In the genomic region with DNA sequence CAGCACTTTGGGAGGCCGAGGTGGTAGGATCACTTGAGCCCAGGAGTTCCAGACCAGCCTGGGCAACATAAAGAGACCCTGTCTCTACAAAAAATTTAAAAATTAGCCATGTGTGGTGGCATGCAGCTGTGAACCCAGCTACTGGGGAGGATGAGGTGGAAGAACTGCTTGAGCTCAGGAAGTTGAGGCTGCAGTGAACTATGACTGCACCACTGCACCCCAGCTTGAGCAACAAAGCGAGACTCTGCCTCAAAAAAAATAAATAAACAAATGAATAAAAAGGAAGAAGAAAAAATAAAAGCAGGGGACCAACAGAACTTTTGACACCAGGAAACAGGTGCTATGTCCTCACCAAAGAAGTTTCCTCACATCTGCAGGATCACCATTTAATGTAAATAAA, we compare ENCODE assay signal across 20 cellular contexts. TPM values are rescaled to one million over a fixed set of nuclear protein-coding genes. Genes with fewer than 3 reads are reported as not detected.
DNase-seq lines count a peak whose midpoint lies in the region; ATAC-seq, FAIRE-seq and TF ChIP-seq lines count a peak whose summit lies in the region.
"Had no signal": no experiment of that assay in that cellular context is flagged by ENCODE, and none has a peak within 500 bp of the region (broad histone marks: within the 10 kb centered on the region; RNA-seq: fewer than 3 reads in every experiment).

No MANE protein-coding gene starts in this region.

- no peak for TF ChIP-seq CTCF in GM12878 (IDR thresholded peaks at IDR 0.05 in 2 of 3, conservative IDR thresholded peaks at IDR 0.05 in 1 of 3; ENCODE audit: control insufficient read depth in 2 of 3, extremely low read depth in 1 of 3, insufficient read depth in 1 of 3, low read depth in 3 of 3, low read length in 3 of 3)

- ATAC-seq in GM12878: no peak

- H3K27me3 ChIP-seq in GM12878 (replicated peaks in 1 of 2; ENCODE audit: control insufficient read depth in 2 of 2, insufficient read depth in 2 of 2, low read length in 1 of 2): no peaks in the 10 kb centered on the region

- H3K4me1 ChIP-seq in GM12878 (ENCODE audit: control insufficient read depth, insufficient read depth, low read length): no peaks in the 10 kb centered on the region

- H2AFZ ChIP-seq in GM12878 (ENCODE audit: control insufficient read depth, low read depth, low read length): no peak overlapping the region

- H3K4me3 Mint-ChIP-seq in T-helper 1 cell treated with Interleukin-12 subunit alpha and Interleukin-12 subunit beta and Interleukin-4 antibody, amounts not matched to agents 30 μg/mL and 1 μg/mL, for 36 hours: no peak overlapping the region
- peak overlapping the region; percentile 34 to 61 (median 56) for H3K4me3 Mint-ChIP-seq in IgD-negative memory B cell
- H3K4me3 Mint-ChIP-seq in T-helper 2 cell treated with Interferon-gamma antibody and Interleukin-4, amounts not matched to agents 5 μg/mL and 100 μg/mL, for 36 hours: no peak overlapping the region
- H3K4me3 Mint-ChIP-seq: CD14-positive monocyte, HFFc6 had no signal

- H3K9me3 ChIP-seq in GM12878 (replicated peaks; ENCODE audit: control insufficient read depth, insufficient read depth, low read length): no peaks in the 10 kb centered on the region
- H3K9me3 ChIP-seq: Caco-2 had no signal

- H3K79me2 ChIP-seq in GM12878 (ENCODE audit: control insufficient read depth, insufficient read depth, low read length): no peaks in the 10 kb centered on the region

- TF ChIP-seq EP300 in GM12878 (IDR thresholded peaks at IDR 0.05; ENCODE audit: borderline replicate concordance in 1 of 2, control insufficient read depth in 1 of 2, low read depth in 2 of 2, low read length in 2 of 2): no peak

- H3K36me3 ChIP-seq in GM12878 (ENCODE audit: control insufficient read depth in 2 of 2, insufficient read depth in 2 of 2, low read length in 1 of 2): peaks cover 9 to 31% of the 10 kb centered on the region in 2 experiments

- in situ Hi-C loops in GM12878 (cut with MboI): no loop called here

- peak overlapping the region; percentile 38 for H3K27ac Mint-ChIP-seq in T-helper 1 cell treated with Interleukin-12 subunit alpha and Interleukin-12 subunit beta and Interleukin-4 antibody, amounts not matched to agents 30 μg/mL and 1 μg/mL, for 36 hours
- H3K27ac Mint-ChIP-seq in IgD-negative memory B cell: peak overlapping the region; percentile 32 to 94 (median 85)
- no peak overlapping the region for H3K27ac Mint-ChIP-seq in T-helper 2 cell treated with Interferon-gamma antibody and Interleukin-4, amounts not matched to agents 5 μg/mL and 100 μg/mL, for 36 hours
- H3K27ac Mint-ChIP-seq: HFFc6 had no signal

- POLR2A ChIA-PET in GM12878 (lab: Charles Lee): interaction anchor here (0.7 kb wide), 2 partner anchors 15 to 30 kb away, joined by 4 read pairs; no protein-coding TSS in a partner anchor

- SMC1A ChIA-PET in GM12878 (lab: Charles Lee; ENCODE audit: uncharacterized antibody, unreplicated experiment): no interaction called here

- H3K27ac ChIP-seq in GM12878 (ENCODE audit: control insufficient read depth, insufficient read depth): no peak overlapping the region
- H3K27ac ChIP-seq: 22Rv1, KMS-11 had no signal

- no peak for DNase-seq in T-helper 1 cell
- no peak for DNase-seq in GM12878 (ENCODE audit: low read depth, low spot score)
- peak; percentile 16 for DNase-seq in stimulated activated CD8-positive, alpha-beta memory T cell treated with anti-CD3 and anti-CD28 coated beads, Interleukin-4, amount 100 ng/mL, for 48 hours
- no peak for DNase-seq in H4 (ENCODE audit: low spot score)
- no peak for DNase-seq in AML-193 (lab: John Stamatoyannopoulos, UW)
- no peak for DNase-seq in T-helper 2 cell treated with Interferon-gamma antibody and Interleukin-4, amounts not matched to agents 5 μg/mL and 100 μg/mL, for 36 hours (ENCODE audit: low spot score)
- DNase-seq: HFFc6, NCI-H1092 treated with DMSO at 0.1 percent for 48 hours, NCI-H1694 treated with DMSO at 0.1 percent for 48 hours, NCI-H446, NCI-H774, SHP77 treated with DMSO at 0.1 percent for 48 hours had no signal

- BruUV-seq in GM12878 (replicated peaks; lab: Mats Ljungman, UMichigan): no TSS peak

- peak; percentile 54 for FAIRE-seq in GM12878 (lab: Jason Lieb, UNC)
- FAIRE-seq: H1, RCC 7860 had no signal

- no peak overlapping the region for H3K9ac ChIP-seq in GM12878 (ENCODE audit: control insufficient read depth, insufficient read depth, low read length)
- H3K9ac ChIP-seq: KMS-11 had no signal

- peaks cover 6% of the 10 kb centered on the region for H3K4me1 Mint-ChIP-seq in T-helper 1 cell treated with Interleukin-12 subunit alpha and Interleukin-12 subunit beta and Interleukin-4 antibody, amounts not matched to agents 30 μg/mL and 1 μg/mL, for 36 hours (ENCODE audit: low read depth)
- peaks cover 36 to 42% (median 40%) of the 10 kb centered on the region in 3 donors for H3K4me1 Mint-ChIP-seq in IgD-negative memory B cell
- H3K4me1 Mint-ChIP-seq in T-helper 2 cell treated with Interferon-gamma antibody and Interleukin-4, amounts not matched to agents 5 μg/mL and 100 μg/mL, for 36 hours (ENCODE audit: low read depth): peaks cover 5% of the 10 kb centered on the region
- H3K4me1 Mint-ChIP-seq: CD14-positive monocyte had no signal

- intact Hi-C loops in GM12878 (cut with micrococcal nuclease; ENCODE audit: unreplicated experiment): no loop called here

- TF ChIP-seq RAD21 in GM12878 (IDR thresholded peaks at IDR 0.05; ENCODE audit: insufficient read depth, low read depth, low read length): no peak

- H3K4me3 ChIP-seq in GM12878: no peak overlapping the region

- no peaks in the 10 kb centered on the region for H4K20me1 ChIP-seq in GM12878 (ENCODE audit: control insufficient read depth, insufficient read depth)

- WGBS in GM12878 (ENCODE audit: insufficient coverage, insufficient replicate concordance, low lambda C conversion rate, missing lambda C conversion rate): 9% methylated on average over 2 of the region's 2 CpGs

- RAD21 ChIA-PET in GM12878 (lab: Charles Lee; ENCODE audit: unreplicated experiment): interaction anchor here (0.9 kb wide), 1 partner anchor 24 kb away, joined by 3 read pairs; no protein-coding TSS in a partner anchor

- CTCF ChIA-PET in GM12878 (lab: Yijun Ruan, JAX): no interaction called here

- peaks cover 42% of the 10 kb centered on the region for H3K36me3 Mint-ChIP-seq in T-helper 1 cell treated with Interleukin-12 subunit alpha and Interleukin-12 subunit beta and Interleukin-4 antibody, amounts not matched to agents 30 μg/mL and 1 μg/mL, for 36 hours (ENCODE audit: low read depth)
- H3K36me3 Mint-ChIP-seq in IgD-negative memory B cell: peaks cover 17% of the 10 kb centered on the region
- H3K36me3 Mint-ChIP-seq in T-helper 2 cell treated with Interferon-gamma antibody and Interleukin-4, amounts not matched to agents 5 μg/mL and 100 μg/mL, for 36 hours (ENCODE audit: low read depth): peaks cover 55% of the 10 kb centered on the region

- no peak for TF ChIP-seq POLR2A in GM12878 (IDR thresholded peaks at IDR 0.05; ENCODE audit: low read depth, low read length)

- no peaks in the 10 kb centered on the region for H3K9me3 Mint-ChIP-seq in T-helper 1 cell treated with Interleukin-12 subunit alpha and Interleukin-12 subunit beta and Interleukin-4 antibody, amounts not matched to agents 30 μg/mL and 1 μg/mL, for 36 hours
- no peaks in the 10 kb centered on the region for H3K9me3 Mint-ChIP-seq in IgD-negative memory B cell
- no peaks in the 10 kb centered on the region for H3K9me3 Mint-ChIP-seq in T-helper 2 cell treated with Interferon-gamma antibody and Interleukin-4, amounts not matched to agents 5 μg/mL and 100 μg/mL, for 36 hours
- H3K9me3 Mint-ChIP-seq: HFFc6 had no signal

- no peaks in the 10 kb centered on the region for H3K27me3 Mint-ChIP-seq in T-helper 1 cell treated with Interleukin-12 subunit alpha and Interleukin-12 subunit beta and Interleukin-4 antibody, amounts not matched to agents 30 μg/mL and 1 μg/mL, for 36 hours (ENCODE audit: low read depth)
- H3K27me3 Mint-ChIP-seq in IgD-negative memory B cell: no peaks in the 10 kb centered on the region
- H3K27me3 Mint-ChIP-seq in T-helper 2 cell treated with Interferon-gamma antibody and Interleukin-4, amounts not matched to agents 5 μg/mL and 100 μg/mL, for 36 hours (ENCODE audit: low read depth): no peaks in the 10 kb centered on the region

- no peak overlapping the region for H3K4me2 ChIP-seq in GM12878 (ENCODE audit: control insufficient read depth, insufficient read depth)
- H3K4me2 ChIP-seq: KMS-11 had no signal

RNA-seq across cellular contexts. Expression of gene TERF2, which starts 14.2 kb away (rescaled TPM):
- polyA plus RNA-seq in IgD-negative memory B cell: 50.7 TPM
- 22.6 and 22.8 TPM in 2 replicates for total RNA-seq in GM12878 (2013; cell fraction: nucleolus; rRNA removed)
- 11.1 and 12.6 TPM in 2 replicates for total RNA-seq in GM12878 (2014; rRNA removed)
- total RNA-seq in GM12878 (2014; rRNA removed; fragmentation: Illumina TruSeq; extraction: Trizol): 16.3 and 16.8 TPM in 2 replicates
- 35.7 and 40.9 TPM in 2 replicates for total RNA-seq in GM12878 (2021)
- polyA plus RNA-seq in GM12878 (2011; ENCODE audit: low read depth): 12.8 TPM
- polyA plus RNA-seq in GM12878 (2011; rRNA removed): 20.2 and 22.8 TPM in 2 replicates
- polyA plus RNA-seq in GM12878 (2011; cell fraction: cytosol; rRNA removed): 12.0 and 14.3 TPM in 2 replicates
- polyA plus RNA-seq in GM12878 (2011; cell fraction: nucleus; rRNA removed): 9.3 and 12.8 TPM in 2 replicates
- polyA plus RNA-seq in GM12878 (2012): 18.7 and 20.6 TPM in 2 replicates
- polyA plus RNA-seq in GM12878 (2014; fragmentation: Illumina TruSeq; extraction: Trizol): 45.1 and 47.5 TPM in 2 replicates
- polyA plus RNA-seq in GM12878 (2014; fragmentation: Nextera tagmentation; extraction: Ambion mirVana): 10 to 100 TPM; 15.7 to 18.2 TPM
- 19.8 and 22.4 TPM in 2 replicates for polyA plus RNA-seq in GM12878 (2014; rRNA removed)
- 10 to 100 TPM in 1 of 2 experiments, 1 to 10 TPM in 1; 4.8 to 17.1 TPM for polyA plus RNA-seq in GM12878 (2016; fragmentation: Nextera tagmentation; extraction: Ambion mirVana)
- 18.9 and 21.7 TPM in 2 replicates for polyA minus RNA-seq in GM12878 (2011; rRNA and poly(A)+ RNA removed)
- polyA minus RNA-seq in GM12878 (2011; cell fraction: cytosol; rRNA and poly(A)+ RNA removed): 22.9 and 25.8 TPM in 2 replicates
- 8.3 and 13.7 TPM in 2 replicates for polyA minus RNA-seq in GM12878 (2011; cell fraction: nucleus; rRNA and poly(A)+ RNA removed)
- total RNA-seq in H4 (2014; rRNA removed; shearing (Covaris generic)): 6.9 and 7.8 TPM in 2 replicates

RNA-seq across cellular contexts. Expression of gene TMED6, which starts 20.0 kb away (rescaled TPM):
- polyA plus RNA-seq in IgD-negative memory B cell (not detected), GM12878 (2011; rRNA removed) (0.30 and 0.36 TPM in 2 replicates), GM12878 (2014; fragmentation: Illumina TruSeq; extraction: Trizol) (0.78 and 1.4 TPM in 2 replicates), GM12878 (2014; fragmentation: Nextera tagmentation; extraction: Ambion mirVana) (under 1 TPM; 0.40 to 0.80 TPM), GM12878 (2014; rRNA removed) (0.27 and 0.52 TPM in 2 replicates), GM12878 (2016; fragmentation: Nextera tagmentation; extraction: Ambion mirVana) (under 1 TPM; 0.78 to 0.83 TPM)
- total RNA-seq in GM12878 (2013; cell fraction: nucleolus; rRNA removed): 1.5 TPM in 2 replicates
- total RNA-seq in GM12878 (2014; rRNA removed) (0.27 and 0.40 TPM in 2 replicates), GM12878 (2014; rRNA removed; fragmentation: Illumina TruSeq; extraction: Trizol) (0.37 and 1.1 TPM in 2 replicates), GM12878 (2021) (0.48 and 1.7 TPM in 2 replicates)
- polyA plus RNA-seq in GM12878 (2011; ENCODE audit: low read depth): 1.0 TPM
- polyA plus RNA-seq in GM12878 (2011; cell fraction: cytosol; rRNA removed): 0.12 and 0.18 TPM in 2 replicates
- polyA plus RNA-seq in GM12878 (2011; cell fraction: nucleus; rRNA removed): 0.47 and 0.70 TPM in 2 replicates
- polyA plus RNA-seq in GM12878 (2012): 0.69 and 1.4 TPM in 2 replicates
- not detected in 2 replicates for polyA minus RNA-seq in GM12878 (2011; rRNA and poly(A)+ RNA removed)
- not detected in 2 replicates for polyA minus RNA-seq in GM12878 (2011; cell fraction: cytosol; rRNA and poly(A)+ RNA removed)
- not detected in 2 replicates for polyA minus RNA-seq in GM12878 (2011; cell fraction: nucleus; rRNA and poly(A)+ RNA removed)
- not detected in 2 replicates for total RNA-seq in H4 (2014; rRNA removed; shearing (Covaris generic))
- total RNA-seq: H1 had no signal
- polyA plus RNA-seq: CD14-positive monocyte, H1 had no signal

RNA-seq across cellular contexts. Expression of gene NIP7, which starts 32.0 kb away (rescaled TPM):
- polyA plus RNA-seq in IgD-negative memory B cell (22.8 TPM), GM12878 (2011; rRNA removed) (18.8 and 20.7 TPM in 2 replicates), GM12878 (2014; fragmentation: Illumina TruSeq; extraction: Trizol) (57.7 and 68.6 TPM in 2 replicates), GM12878 (2014; fragmentation: Nextera tagmentation; extraction: Ambion mirVana) (10 to 100 TPM; 57.8 to 62.9 TPM), GM12878 (2014; rRNA removed) (35.5 and 38.6 TPM in 2 replicates), GM12878 (2016; fragmentation: Nextera tagmentation; extraction: Ambion mirVana) (10 to 100 TPM; 56.6 to 56.7 TPM)
- 21.6 and 24.4 TPM in 2 replicates for total RNA-seq in GM12878 (2013; cell fraction: nucleolus; rRNA removed)
- total RNA-seq in GM12878 (2014; rRNA removed) (35.5 and 43.2 TPM in 2 replicates), GM12878 (2014; rRNA removed; fragmentation: Illumina TruSeq; extraction: Trizol) (54.1 and 58.9 TPM in 2 replicates), GM12878 (2021) (38.5 and 39.1 TPM in 2 replicates)
- 23.3 TPM for polyA plus RNA-seq in GM12878 (2011; ENCODE audit: low read depth)
- 12.9 and 16.9 TPM in 2 replicates for polyA plus RNA-seq in GM12878 (2011; cell fraction: cytosol; rRNA removed)
- 7.0 and 9.8 TPM in 2 replicates for polyA plus RNA-seq in GM12878 (2011; cell fraction: nucleus; rRNA removed)
- 22.9 and 28.6 TPM in 2 replicates for polyA plus RNA-seq in GM12878 (2012)
- polyA minus RNA-seq in GM12878 (2011; rRNA and poly(A)+ RNA removed): 18.5 and 18.8 TPM in 2 replicates
- polyA minus RNA-seq in GM12878 (2011; cell fraction: cytosol; rRNA and poly(A)+ RNA removed): 7.5 and 7.9 TPM in 2 replicates
- 9.7 and 11.0 TPM in 2 replicates for polyA minus RNA-seq in GM12878 (2011; cell fraction: nucleus; rRNA and poly(A)+ RNA removed)
- 28.9 and 44.9 TPM in 2 replicates for total RNA-seq in H4 (2014; rRNA removed; shearing (Covaris generic))

RNA-seq across cellular contexts. Expression of gene COG8, which starts 32.2 kb away (rescaled TPM):
- polyA plus RNA-seq in IgD-negative memory B cell (42.9 TPM), GM12878 (2011; rRNA removed) (12.4 and 20.3 TPM in 2 replicates), GM12878 (2014; fragmentation: Illumina TruSeq; extraction: Trizol) (13.1 and 17.5 TPM in 2 replicates), GM12878 (2014; fragmentation: Nextera tagmentation; extraction: Ambion mirVana) (1 to 10 TPM; 2.8 to 3.1 TPM), GM12878 (2014; rRNA removed) (25.1 and 27.2 TPM in 2 replicates), GM12878 (2016; fragmentation: Nextera tagmentation; extraction: Ambion mirVana) (10 to 100 TPM; 29.2 to 31.0 TPM)
- total RNA-seq in GM12878 (2013; cell fraction: nucleolus; rRNA removed): 59.5 and 67.1 TPM in 2 replicates
- total RNA-seq in GM12878 (2014; rRNA removed) (38.0 and 39.6 TPM in 2 replicates), GM12878 (2014; rRNA removed; fragmentation: Illumina TruSeq; extraction: Trizol) (18.1 and 19.1 TPM in 2 replicates), GM12878 (2021) (29.9 and 38.6 TPM in 2 replicates)
- 10.7 TPM for polyA plus RNA-seq in GM12878 (2011; ENCODE audit: low read depth)
- polyA plus RNA-seq in GM12878 (2011; cell fraction: cytosol; rRNA removed): 26.3 and 31.1 TPM in 2 replicates
- 24.1 and 27.5 TPM in 2 replicates for polyA plus RNA-seq in GM12878 (2011; cell fraction: nucleus; rRNA removed)
- 13.7 and 16.0 TPM in 2 replicates for polyA plus RNA-seq in GM12878 (2012)
- 35.3 and 52.3 TPM in 2 replicates for polyA minus RNA-seq in GM12878 (2011; rRNA and poly(A)+ RNA removed)
- 15.2 and 16.5 TPM in 2 replicates for polyA minus RNA-seq in GM12878 (2011; cell fraction: cytosol; rRNA and poly(A)+ RNA removed)
- 29.6 and 47.5 TPM in 2 replicates for polyA minus RNA-seq in GM12878 (2011; cell fraction: nucleus; rRNA and poly(A)+ RNA removed)
- total RNA-seq in H4 (2014; rRNA removed; shearing (Covaris generic)): 28.8 and 30.8 TPM in 2 replicates

RNA-seq across cellular contexts. Expression of gene PDF, which starts 41.2 kb away (rescaled TPM):
- polyA plus RNA-seq in IgD-negative memory B cell: 20.1 TPM
- total RNA-seq in GM12878 (2013; cell fraction: nucleolus; rRNA removed): 9.9 and 10.2 TPM in 2 replicates
- total RNA-seq in GM12878 (2014; rRNA removed): 32.5 and 42.0 TPM in 2 replicates
- 2.4 and 3.0 TPM in 2 replicates for total RNA-seq in GM12878 (2014; rRNA removed; fragmentation: Illumina TruSeq; extraction: Trizol)
- 25.8 and 28.7 TPM in 2 replicates for total RNA-seq in GM12878 (2021)
- 5.3 TPM for polyA plus RNA-seq in GM12878 (2011; ENCODE audit: low read depth)
- 1.4 and 4.6 TPM in 2 replicates for polyA plus RNA-seq in GM12878 (2011; rRNA removed)
- polyA plus RNA-seq in GM12878 (2011; cell fraction: cytosol; rRNA removed): 8.8 and 15.5 TPM in 2 replicates
- polyA plus RNA-seq in GM12878 (2011; cell fraction: nucleus; rRNA removed): 9.9 and 10.9 TPM in 2 replicates
- polyA plus RNA-seq in GM12878 (2012): 8.2 and 10.7 TPM in 2 replicates
- polyA plus RNA-seq in GM12878 (2014; fragmentation: Illumina TruSeq; extraction: Trizol): 1.9 and 2.4 TPM in 2 replicates
- polyA plus RNA-seq in GM12878 (2014; fragmentation: Nextera tagmentation; extraction: Ambion mirVana): under 1 TPM; 0.13 to 0.37 TPM
- polyA plus RNA-seq in GM12878 (2014; rRNA removed): 30.1 and 37.6 TPM in 2 replicates
- polyA plus RNA-seq in GM12878 (2016; fragmentation: Nextera tagmentation; extraction: Ambion mirVana): 10 to 100 TPM; 38.5 to 44.1 TPM
- polyA minus RNA-seq in GM12878 (2011; rRNA and poly(A)+ RNA removed): 3.1 and 4.0 TPM in 2 replicates
- polyA minus RNA-seq in GM12878 (2011; cell fraction: cytosol; rRNA and poly(A)+ RNA removed): 1.1 and 5.7 TPM in 2 replicates
- 2.4 and 5.4 TPM in 2 replicates for polyA minus RNA-seq in GM12878 (2011; cell fraction: nucleus; rRNA and poly(A)+ RNA removed)
- total RNA-seq in H4 (2014; rRNA removed; shearing (Covaris generic)): 36.9 and 38.5 TPM in 2 replicates

Comparison
In these comparisons a context has a peak if more than half of its experiments do, and no peak if none do; other contexts are left out.
1. H3K4me3 Mint-ChIP-seq: peak in IgD-negative memory B cell (4 of 4); none in T-helper 1 cell treated with Interleukin-12 subunit alpha and Interleukin-12 subunit beta and Interleukin-4 antibody, amounts not matched to agents 30 μg/mL and 1 μg/mL, for 36 hours (single experiment) and T-helper 2 cell treated with Interferon-gamma antibody and Interleukin-4, amounts not matched to agents 5 μg/mL and 100 μg/mL, for 36 hours (single experiment).